Comparison of ENCODE assay signal across 16 cellular contexts in genomic region chr2:63696496-63696895, GRCh38.
"Had no signal": no experiment of that assay in that cellular context is flagged by ENCODE, and none has a peak within 500 bp of the region (broad histone marks: within the 10 kb centered on the region; RNA-seq: fewer than 3 reads in every experiment).

No MANE protein-coding gene starts in this region.

- H3K9me3 ChIP-seq: colonic mucosa, lower lobe of right lung, prostate gland, thyroid gland had no signal

- H3K4me1 ChIP-seq: colonic mucosa, prostate gland, thyroid gland had no signal

- H3K27ac ChIP-seq: colonic mucosa, lower lobe of right lung, prostate gland, thyroid gland had no signal

- DNase-seq: activated CD4-positive, alpha-beta memory T cell treated with anti-CD3 and anti-CD28 coated beads, Interleukin-2, amount 10 ng/mL, durations not matched to agents 7 days and 5 days; activated CD4-positive, alpha-beta T cell treated with anti-CD3 and anti-CD28 coated beads for 4 hours; activated naive CD4-positive, alpha-beta T cell treated with anti-CD3 and anti-CD28 coated beads, Interleukin-2, amount 10 ng/mL, durations not matched to agents 7 days and 5 days; activated T-cell treated with anti-CD3 and anti-CD28 coated beads, Interleukin-2, amount 50 U/mL, for 24 hours; caudate nucleus; colonic mucosa; hippocampal formation; lower lobe of right lung; midbrain; stimulated activated CD4-positive, alpha-beta T cell treated with anti-CD3 and anti-CD28 coated beads, Interleukin-1b, Interleukin-23, amount 100 ng/mL, for 48 hours; thyroid gland had no signal

- FAIRE-seq: endometrium, urothelium cell line had no signal

- H3K36me3 ChIP-seq: colonic mucosa, lower lobe of right lung, prostate gland, thyroid gland had no signal

- ATAC-seq: esophagus mucosa, lower lobe of right lung, sciatic nerve had no signal

- H3K4me3 ChIP-seq: colonic mucosa, lower lobe of right lung, prostate gland, thyroid gland had no signal

- H3K27me3 ChIP-seq: colonic mucosa, thyroid gland had no signal
